Comparison of ENCODE assay signal across 16 cellular contexts in the genomic region with DNA sequence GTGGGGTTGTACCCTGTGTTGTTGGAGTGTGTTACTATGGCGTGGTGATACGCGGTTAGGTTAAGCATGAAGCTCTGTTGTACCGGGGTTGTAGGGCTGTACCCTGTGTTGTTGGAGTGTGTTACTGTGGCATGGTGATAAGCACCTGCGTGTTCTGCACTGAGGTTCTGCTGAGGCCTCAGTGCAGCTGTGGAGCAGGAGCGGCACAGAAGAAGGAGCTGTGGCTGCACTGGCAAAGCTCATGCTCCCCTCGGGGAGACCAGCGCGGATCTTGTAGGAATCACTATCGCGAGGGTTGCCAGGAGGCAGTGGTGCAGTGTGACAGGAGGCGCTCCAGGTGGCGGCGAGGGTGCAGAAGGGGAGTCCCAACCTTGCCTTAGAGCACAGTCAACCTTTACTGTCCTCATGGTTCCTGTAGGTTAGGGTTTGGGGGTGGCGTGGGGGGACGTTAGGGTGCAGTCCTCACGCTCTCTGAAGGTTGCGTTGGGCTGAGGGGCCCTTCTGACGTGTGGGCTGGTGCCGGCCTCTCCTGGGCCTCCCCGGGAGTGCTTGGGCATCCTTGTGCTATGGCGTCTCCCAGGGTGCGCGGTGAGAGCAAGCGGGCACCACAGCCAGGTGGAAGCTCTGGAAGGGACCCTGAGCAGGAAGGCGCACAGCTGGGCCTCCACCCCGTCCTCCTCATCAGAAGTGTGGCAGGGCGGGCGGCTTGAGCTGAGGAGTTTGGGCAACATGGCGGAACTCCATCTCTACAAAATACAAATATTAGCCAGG. TPM values are rescaled to one million over a fixed set of nuclear protein-coding genes. Genes with fewer than 3 reads are reported as not detected.
DNase-seq lines count a peak whose midpoint lies in the region; ATAC-seq and TF ChIP-seq lines count a peak whose summit lies in the region.
"Had no signal": no experiment of that assay in that cellular context is flagged by ENCODE, and none has a peak within 500 bp of the region (broad histone marks: within the 10 kb centered on the region; RNA-seq: fewer than 3 reads in every experiment).

No MANE protein-coding gene starts in this region.

- no peak for ATAC-seq in HG03097 (IDR thresholded peaks at IDR 0.05; ENCODE audit: low FRiP score, unreplicated experiment)

- peaks cover 57% of the 10 kb centered on the region for H3K4me1 Mint-ChIP-seq in activated CD4-positive, alpha-beta T cell treated with anti-CD3 and anti-CD28 coated beads, Interleukin-2, amount 10 ng/mL, durations not matched to agents 7 days and 5 days
- peaks cover 36% of the 10 kb centered on the region for H3K4me1 Mint-ChIP-seq in glutamatergic neuron (ENCODE audit: low read depth, unreplicated experiment)

- POLR2A ChIA-PET in activated CD4-positive, alpha-beta T cell treated with anti-CD3 and anti-CD28 coated beads, Interleukin-2, amount 10 ng/mL, durations not matched to agents 7 days and 5 days (lab: Charles Lee), result no interaction called here
- POLR2A ChIA-PET in RWPE1 (lab: Yijun Ruan, JAX; ENCODE audit: low non-redundant PET), result no interaction called here

- no peak overlapping the region for H3K4me3 ChIP-seq in BLaER1
- H3K4me3 ChIP-seq: MG63, PC-9 had no signal

- TF ChIP-seq CTCF in RWPE1 (conservative IDR thresholded peaks at IDR 0.05; ENCODE audit: low read depth) (no peak), glutamatergic neuron (IDR thresholded peaks at IDR 0.05; ENCODE audit: partially characterized antibody, unreplicated experiment) (no peak)

- H3K9me3 ChIP-seq in BLaER1, result no peaks in the 10 kb centered on the region
- H3K9me3 ChIP-seq: MG63 had no signal

- peaks cover 78% of the 10 kb centered on the region for H3K4me1 ChIP-seq in BLaER1

- no peak overlapping the region for H3K9ac ChIP-seq in BLaER1

- peaks cover 16% of the 10 kb centered on the region for H3K36me3 Mint-ChIP-seq in activated CD4-positive, alpha-beta T cell treated with anti-CD3 and anti-CD28 coated beads, Interleukin-2, amount 10 ng/mL, durations not matched to agents 7 days and 5 days (ENCODE audit: low read depth)
- peaks cover 11% of the 10 kb centered on the region for H3K36me3 Mint-ChIP-seq in glutamatergic neuron (ENCODE audit: unreplicated experiment)

- peaks cover 3% of the 10 kb centered on the region for H3K9me3 Mint-ChIP-seq in activated CD4-positive, alpha-beta T cell treated with anti-CD3 and anti-CD28 coated beads, Interleukin-2, amount 10 ng/mL, durations not matched to agents 7 days and 5 days
- peaks cover 14% of the 10 kb centered on the region for H3K9me3 Mint-ChIP-seq in glutamatergic neuron (ENCODE audit: unreplicated experiment)

- DNase-seq in activated CD4-positive, alpha-beta T cell treated with anti-CD3 and anti-CD28 coated beads, Interleukin-2, amount 10 ng/mL, durations not matched to agents 7 days and 5 days, result no peak
- no peak for DNase-seq in activated CD4-positive, alpha-beta T cell treated with anti-CD3 and anti-CD28 coated beads, Interleukin-2, amount 50 U/mL, for 4 hours
- DNase-seq in RWPE1 (ENCODE audit: low spot score) (no peak), glutamatergic neuron (no peak), NCI-H2029 treated with DMSO at 0.1 percent for 48 hours (lab: John Stamatoyannopoulos, UW) (no peak), C1 segment of cervical spinal cord (lab: John Stamatoyannopoulos, UW) (no peak)
- DNase-seq: 8988T, Calu3, KG1, MG63, NCI-H1092 treated with DMSO at 0.1 percent for 48 hours, NCI-H1694, PC-9 had no signal

- peak overlapping the region; percentile 58 for H3K4me2 ChIP-seq in BLaER1
- H3K4me2 ChIP-seq: PC-9 had no signal

- CTCF ChIA-PET in activated CD4-positive, alpha-beta T cell treated with anti-CD3 and anti-CD28 coated beads, Interleukin-2, amount 10 ng/mL, durations not matched to agents 7 days and 5 days (lab: Charles Lee), result interaction anchor here (0.7 to 1.7 kb wide), 4 partner anchors 8 to 39 kb away, joined by 3 to 4 read pairs (median 3); a partner anchor contains a TSS
- CTCF ChIA-PET in RWPE1 (lab: Yijun Ruan, JAX), result no interaction called here

- H3K27ac ChIP-seq in BLaER1 (no peak overlapping the region), RWPE1 (peak overlapping the region; percentile 40; the same call in 1 of the 2 replicates)
- H3K27ac ChIP-seq: PC-9 had no signal

- H3K4me3 Mint-ChIP-seq in activated CD4-positive, alpha-beta T cell treated with anti-CD3 and anti-CD28 coated beads, Interleukin-2, amount 10 ng/mL, durations not matched to agents 7 days and 5 days, result no peak overlapping the region
- H3K4me3 Mint-ChIP-seq in glutamatergic neuron (ENCODE audit: unreplicated experiment), result no peak overlapping the region
- H3K4me3 Mint-ChIP-seq: CD14-positive monocyte had no signal

- peak overlapping the region; percentile 72 for H3K27ac Mint-ChIP-seq in activated CD4-positive, alpha-beta T cell treated with anti-CD3 and anti-CD28 coated beads, Interleukin-2, amount 10 ng/mL, durations not matched to agents 7 days and 5 days
- peak overlapping the region; percentile 94 for H3K27ac Mint-ChIP-seq in glutamatergic neuron (ENCODE audit: unreplicated experiment)

- H3K36me3 ChIP-seq in BLaER1, result peaks cover 12% of the 10 kb centered on the region
- H3K36me3 ChIP-seq: MG63 had no signal

- H3K27me3 ChIP-seq in BLaER1, result no peaks in the 10 kb centered on the region
- H3K27me3 ChIP-seq: MG63 had no signal

- H4K20me1 ChIP-seq in BLaER1, result peaks cover 23% of the 10 kb centered on the region; the same call in 1 of the 2 replicates

- no peaks in the 10 kb centered on the region for H3K27me3 Mint-ChIP-seq in activated CD4-positive, alpha-beta T cell treated with anti-CD3 and anti-CD28 coated beads, Interleukin-2, amount 10 ng/mL, durations not matched to agents 7 days and 5 days
- H3K27me3 Mint-ChIP-seq in glutamatergic neuron (ENCODE audit: unreplicated experiment), result peaks cover 11% of the 10 kb centered on the region

RNA-seq across cellular contexts. Expression of a gene that starts 11.0 kb away (rescaled TPM):
- total RNA-seq in activated CD4-positive, alpha-beta T cell treated with anti-CD3 and anti-CD28 coated beads, Interleukin-2, amount 10 ng/mL, durations not matched to agents 7 days and 5 days, result 10 to 100 TPM; 10.6 to 13.2 TPM
- 21.6 TPM for total RNA-seq in glutamatergic neuron (ENCODE audit: unreplicated experiment)

RNA-seq across cellular contexts. Expression of a gene that starts 38.1 kb away (rescaled TPM):
- 100 to 1,000 TPM; 116 to 124 TPM for total RNA-seq in activated CD4-positive, alpha-beta T cell treated with anti-CD3 and anti-CD28 coated beads, Interleukin-2, amount 10 ng/mL, durations not matched to agents 7 days and 5 days
- 41.9 TPM for total RNA-seq in glutamatergic neuron (ENCODE audit: unreplicated experiment)
